In the genomic region with DNA sequence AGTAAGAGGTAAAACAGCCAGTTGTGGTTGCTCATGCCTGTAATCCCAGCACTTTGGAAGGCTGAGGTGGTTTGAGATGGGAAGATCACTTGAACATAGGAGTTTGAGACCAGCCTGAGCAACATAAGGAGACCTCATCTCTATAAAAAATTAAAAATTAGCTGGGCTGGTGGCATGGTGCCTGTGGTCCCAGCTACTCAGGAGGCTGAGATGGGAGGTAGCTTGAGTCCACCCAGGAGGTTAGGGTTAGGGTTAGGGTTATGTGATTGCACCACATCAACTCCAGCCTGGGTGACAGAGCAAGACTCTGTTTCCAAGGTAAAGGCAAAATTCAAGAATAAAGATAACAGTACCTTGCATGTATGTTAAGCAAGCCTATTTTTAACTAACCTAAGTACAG, we compare ENCODE assay signal across 1 cellular context.
TF ChIP-seq lines count a peak whose summit lies in the region.

No MANE protein-coding gene starts in this region.

TF ChIP-seq in GM12878, 131 proteins besides CTCF, POLR2A, EP300 and RAD21 (continued from another document):
- TF ChIP-seq, protein P1, sequence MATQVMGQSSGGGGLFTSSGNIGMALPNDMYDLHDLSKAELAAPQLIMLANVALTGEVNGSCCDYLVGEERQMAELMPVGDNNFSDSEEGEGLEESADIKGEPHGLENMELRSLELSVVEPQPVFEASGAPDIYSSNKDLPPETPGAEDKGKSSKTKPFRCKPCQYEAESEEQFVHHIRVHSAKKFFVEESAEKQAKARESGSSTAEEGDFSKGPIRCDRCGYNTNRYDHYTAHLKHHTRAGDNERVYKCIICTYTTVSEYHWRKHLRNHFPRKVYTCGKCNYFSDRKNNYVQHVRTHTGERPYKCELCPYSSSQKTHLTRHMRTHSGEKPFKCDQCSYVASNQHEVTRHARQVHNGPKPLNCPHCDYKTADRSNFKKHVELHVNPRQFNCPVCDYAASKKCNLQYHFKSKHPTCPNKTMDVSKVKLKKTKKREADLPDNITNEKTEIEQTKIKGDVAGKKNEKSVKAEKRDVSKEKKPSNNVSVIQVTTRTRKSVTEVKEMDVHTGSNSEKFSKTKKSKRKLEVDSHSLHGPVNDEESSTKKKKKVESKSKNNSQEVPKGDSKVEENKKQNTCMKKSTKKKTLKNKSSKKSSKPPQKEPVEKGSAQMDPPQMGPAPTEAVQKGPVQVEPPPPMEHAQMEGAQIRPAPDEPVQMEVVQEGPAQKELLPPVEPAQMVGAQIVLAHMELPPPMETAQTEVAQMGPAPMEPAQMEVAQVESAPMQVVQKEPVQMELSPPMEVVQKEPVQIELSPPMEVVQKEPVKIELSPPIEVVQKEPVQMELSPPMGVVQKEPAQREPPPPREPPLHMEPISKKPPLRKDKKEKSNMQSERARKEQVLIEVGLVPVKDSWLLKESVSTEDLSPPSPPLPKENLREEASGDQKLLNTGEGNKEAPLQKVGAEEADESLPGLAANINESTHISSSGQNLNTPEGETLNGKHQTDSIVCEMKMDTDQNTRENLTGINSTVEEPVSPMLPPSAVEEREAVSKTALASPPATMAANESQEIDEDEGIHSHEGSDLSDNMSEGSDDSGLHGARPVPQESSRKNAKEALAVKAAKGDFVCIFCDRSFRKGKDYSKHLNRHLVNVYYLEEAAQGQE (IDR thresholded peaks at IDR 0.05; ENCODE audit: low read depth, low read length), result no peak
- TF ChIP-seq, protein P2, sequence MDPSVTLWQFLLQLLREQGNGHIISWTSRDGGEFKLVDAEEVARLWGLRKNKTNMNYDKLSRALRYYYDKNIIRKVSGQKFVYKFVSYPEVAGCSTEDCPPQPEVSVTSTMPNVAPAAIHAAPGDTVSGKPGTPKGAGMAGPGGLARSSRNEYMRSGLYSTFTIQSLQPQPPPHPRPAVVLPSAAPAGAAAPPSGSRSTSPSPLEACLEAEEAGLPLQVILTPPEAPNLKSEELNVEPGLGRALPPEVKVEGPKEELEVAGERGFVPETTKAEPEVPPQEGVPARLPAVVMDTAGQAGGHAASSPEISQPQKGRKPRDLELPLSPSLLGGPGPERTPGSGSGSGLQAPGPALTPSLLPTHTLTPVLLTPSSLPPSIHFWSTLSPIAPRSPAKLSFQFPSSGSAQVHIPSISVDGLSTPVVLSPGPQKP (IDR thresholded peaks at IDR 0.05; ENCODE audit: low read depth, low read length), result no peak
- TF ChIP-seq IKZF1 (conservative IDR thresholded peaks at IDR 0.05), result no peak
- no peak for TF ChIP-seq ZBED1 (IDR thresholded peaks at IDR 0.05; ENCODE audit: borderline replicate concordance)
- no peak for TF ChIP-seq SRF (IDR thresholded peaks at IDR 0.05; ENCODE audit: low read depth in 2 of 2, low read length in 2 of 2)
- TF ChIP-seq, protein P3, sequence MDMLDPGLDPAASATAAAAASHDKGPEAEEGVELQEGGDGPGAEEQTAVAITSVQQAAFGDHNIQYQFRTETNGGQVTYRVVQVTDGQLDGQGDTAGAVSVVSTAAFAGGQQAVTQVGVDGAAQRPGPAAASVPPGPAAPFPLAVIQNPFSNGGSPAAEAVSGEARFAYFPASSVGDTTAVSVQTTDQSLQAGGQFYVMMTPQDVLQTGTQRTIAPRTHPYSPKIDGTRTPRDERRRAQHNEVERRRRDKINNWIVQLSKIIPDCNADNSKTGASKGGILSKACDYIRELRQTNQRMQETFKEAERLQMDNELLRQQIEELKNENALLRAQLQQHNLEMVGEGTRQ (IDR thresholded peaks at IDR 0.05; ENCODE audit: borderline replicate concordance, low read depth, low read length), result no peak
